ENCODE assay signal across 8 cellular contexts in genomic region chr4:74675673-74676279, GRCh38.
DNase-seq lines count a peak whose midpoint lies in the region; ATAC-seq, FAIRE-seq and TF ChIP-seq lines count a peak whose summit lies in the region.

No MANE protein-coding gene starts in this region.

- no peak for FAIRE-seq in urothelium cell line (lab: Jason Lieb, UNC)

- H3K4me3 ChIP-seq in GM12865 (ENCODE audit: low read depth, low read length), result no peak overlapping the region

- peak; percentile 66 for TF ChIP-seq CTCF in GM12865 (IDR thresholded peaks at IDR 0.05; ENCODE audit: insufficient read depth, low read depth, low read length, missing control alignments)

- peak; percentile 57 for ATAC-seq in HG02763 (IDR thresholded peaks at IDR 0.05; ENCODE audit: unreplicated experiment)

- DNase-seq in AG08395 (ENCODE audit: low spot score), result peak; percentile 68
- DNase-seq in GM12865 (ENCODE audit: low read depth), result peak; percentile 54
- DNase-seq in NCI-H226, result peak; percentile 27
- peak; percentile 77 for DNase-seq in astrocyte of the hippocampus (ENCODE audit: low read depth, low spot score)
- peak; percentile 75 for DNase-seq in iris pigment epithelial cell (ENCODE audit: low read depth)
- DNase-seq in urothelium cell line (ENCODE audit: low spot score), result peak; percentile 57
- no peak for DNase-seq in midbrain (lab: John Stamatoyannopoulos, UW)
